Comparison of ENCODE assay signal across 26 cellular contexts in the genomic region with DNA sequence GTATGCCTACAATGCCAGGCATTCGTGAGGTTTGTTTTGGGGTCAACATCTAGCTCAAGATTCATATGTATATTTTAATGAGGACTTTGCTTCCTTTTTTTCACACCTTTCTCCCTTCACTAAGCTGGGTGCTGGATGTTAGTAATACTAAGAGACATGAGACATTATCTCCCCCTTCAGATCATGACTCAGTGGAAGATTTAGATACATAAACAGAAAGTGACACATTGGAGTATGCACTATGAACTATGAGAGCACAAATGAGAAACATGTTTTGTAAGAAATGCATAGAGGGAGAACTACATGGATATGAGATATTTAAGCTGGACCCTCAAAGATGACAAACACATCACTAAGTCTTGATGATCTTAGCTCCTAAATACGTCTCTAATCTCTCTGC.
DNase-seq lines count a peak whose midpoint lies in the region; FAIRE-seq and TF ChIP-seq lines count a peak whose summit lies in the region.
"Had no signal": no experiment of that assay in that cellular context is flagged by ENCODE, and none has a peak within 500 bp of the region (broad histone marks: within the 10 kb centered on the region; RNA-seq: fewer than 3 reads in every experiment).

No MANE protein-coding gene starts in this region.

- H3K9ac ChIP-seq in GM23248 (no peak overlapping the region), astrocyte (ENCODE audit: low read length) (no peak overlapping the region), mesendoderm (ENCODE audit: low read length) (no peak overlapping the region)
- H3K9ac ChIP-seq: BLaER1 treated with 17β-estradiol and CSF1 and Interleukin-3, amounts not matched to agents 10 nM and 100 nM had no signal

- H3K4me2 ChIP-seq in GM23248 (ENCODE audit: unreplicated experiment) (peak overlapping the region; percentile 15), astrocyte (ENCODE audit: low read length) (no peak overlapping the region), mesendoderm (ENCODE audit: low read length) (no peak overlapping the region)
- H3K4me2 ChIP-seq: BLaER1 treated with 17β-estradiol and CSF1 and Interleukin-3, amounts not matched to agents 10 nM and 100 nM had no signal

- H3K4me3 Mint-ChIP-seq in activated CD4-positive, alpha-beta T cell treated with anti-CD3 and anti-CD28 coated beads, Interleukin-2, amount 10 ng/mL, durations not matched to agents 24 days and 14 days: no peak overlapping the region
- no peak overlapping the region for H3K4me3 Mint-ChIP-seq in astrocyte (ENCODE audit: unreplicated experiment)
- H3K4me3 Mint-ChIP-seq: endodermal cell; memory B cell; naive thymus-derived CD8-positive, alpha-beta T cell; T-cell had no signal

- H3K27me3 ChIP-seq in GM23248 (replicated peaks; ENCODE audit: insufficient read depth): no peaks in the 10 kb centered on the region
- no peaks in the 10 kb centered on the region for H3K27me3 ChIP-seq in astrocyte (ENCODE audit: insufficient read depth, low read length)
- no peaks in the 10 kb centered on the region for H3K27me3 ChIP-seq in mesendoderm (ENCODE audit: insufficient read depth, low read length, poor library complexity)
- H3K27me3 ChIP-seq: BLaER1 treated with 17β-estradiol and CSF1 and Interleukin-3, amounts not matched to agents 10 nM and 100 nM had no signal

- no peak for FAIRE-seq in astrocyte (lab: Jason Lieb, UNC)
- FAIRE-seq: colon, GM12878 had no signal

- peaks cover 20% of the 10 kb centered on the region for H3K4me1 Mint-ChIP-seq in activated CD4-positive, alpha-beta T cell treated with anti-CD3 and anti-CD28 coated beads, Interleukin-2, amount 10 ng/mL, durations not matched to agents 24 days and 14 days
- H3K4me1 Mint-ChIP-seq in astrocyte (ENCODE audit: low read depth, unreplicated experiment): no peaks in the 10 kb centered on the region
- H3K4me1 Mint-ChIP-seq: endodermal cell, memory B cell had no signal

- peak overlapping the region; percentile 78 for H3K27ac Mint-ChIP-seq in activated CD4-positive, alpha-beta T cell treated with anti-CD3 and anti-CD28 coated beads, Interleukin-2, amount 10 ng/mL, durations not matched to agents 24 days and 14 days
- H3K27ac Mint-ChIP-seq in astrocyte (ENCODE audit: unreplicated experiment): no peak overlapping the region
- H3K27ac Mint-ChIP-seq: endodermal cell; memory B cell; naive thymus-derived CD8-positive, alpha-beta T cell; T-cell had no signal

- no peaks in the 10 kb centered on the region for H3K9me2 ChIP-seq in GM23248 (ENCODE audit: insufficient read depth)

- no peak for DNase-seq in activated CD4-positive, alpha-beta T cell treated with anti-CD3 and anti-CD28 coated beads, Interleukin-2, amount 10 ng/mL, durations not matched to agents 24 days and 14 days
- no peak for DNase-seq in activated CD4-positive, alpha-beta T cell treated with anti-CD3 and anti-CD28 coated beads for 1 hour
- DNase-seq in GM23248 (peak; percentile 69), astrocyte (ENCODE audit: low read depth) (peak; percentile 42), mesendoderm (peak; percentile 26), ecto neural progenitor cell (ENCODE audit: low spot score) (no peak), NCI-H82 (lab: John Stamatoyannopoulos, UW) (no peak)
- DNase-seq in activated CD8-positive, alpha-beta memory T cell treated with anti-CD3 and anti-CD28 coated beads for 24 hours: no peak
- DNase-seq: activated CD4-positive, alpha-beta T cell treated with anti-CD3 and anti-CD28 coated beads, Interleukin-2, amount 50 U/mL, for 48 hours; activated effector memory CD4-positive, alpha-beta T cell treated with Interleukin-2 at 50 U/mL for 16 hours; endodermal cell; foreskin keratinocyte; GDM1; H7; hypothalamus; naive thymus-derived CD8-positive, alpha-beta T cell; NCI-H146; NCI-H748 treated with DMSO at 0.1 percent for 48 hours; OCI-M1; posterior cingulate gyrus; SHP77 treated with DMSO at 0.1 percent for 48 hours; T-cell had no signal

- H4K5ac ChIP-seq in mesendoderm (ENCODE audit: low read length): no peak overlapping the region

- H2AFZ ChIP-seq in GM23248 (no peak overlapping the region), astrocyte (ENCODE audit: low read depth, low read length) (no peak overlapping the region)

- intact Hi-C loops in activated CD4-positive, alpha-beta T cell treated with anti-CD3 and anti-CD28 coated beads, Interleukin-2, amount 10 ng/mL, durations not matched to agents 24 days and 14 days (cut with micrococcal nuclease): loop anchor here (1.0 to 5.0 kb wide), 2 partner anchors 22 to 153 kb away; no protein-coding TSS in a partner anchor

- H3K9me3 ChIP-seq in GM23248 (ENCODE audit: low read depth) (no peaks in the 10 kb centered on the region), astrocyte (ENCODE audit: insufficient read depth, low read depth, low read length) (no peaks in the 10 kb centered on the region)

- H3K4me3 ChIP-seq in GM23248 (no peak overlapping the region), astrocyte (ENCODE audit: insufficient read depth, low read depth, low read length) (no peak overlapping the region), mesendoderm (ENCODE audit: low read length) (no peak overlapping the region)
- H3K4me3 ChIP-seq: BLaER1 treated with 17β-estradiol and CSF1 and Interleukin-3, amounts not matched to agents 10 nM and 100 nM; GM12878 had no signal

- no peak for TF ChIP-seq CTCF in astrocyte (IDR thresholded peaks at IDR 0.05; ENCODE audit: insufficient read depth, low read depth, low read length)

- no peak overlapping the region for H4K8ac ChIP-seq in mesendoderm (ENCODE audit: low read depth, low read length)

- no peaks in the 10 kb centered on the region for H4K20me1 ChIP-seq in GM23248 (ENCODE audit: insufficient read depth)
- H4K20me1 ChIP-seq in astrocyte (ENCODE audit: insufficient read depth, low read length): no peaks in the 10 kb centered on the region
- H4K20me1 ChIP-seq: BLaER1 treated with 17β-estradiol and CSF1 and Interleukin-3, amounts not matched to agents 10 nM and 100 nM had no signal

- H2BK5ac ChIP-seq in mesendoderm (ENCODE audit: low read length): no peak overlapping the region

- H3K23ac ChIP-seq in mesendoderm (ENCODE audit: low read length): no peak overlapping the region

- H3K27ac ChIP-seq in GM23248: no peak overlapping the region
- no peak overlapping the region for H3K27ac ChIP-seq in astrocyte (ENCODE audit: low read depth, low read length)
- no peak overlapping the region for H3K27ac ChIP-seq in mesendoderm (ENCODE audit: low read depth, low read length)
- H3K27ac ChIP-seq: BLaER1 treated with 17β-estradiol and CSF1 and Interleukin-3, amounts not matched to agents 10 nM and 100 nM; foreskin keratinocyte had no signal

- peaks cover 20% of the 10 kb centered on the region for H3K4me1 ChIP-seq in GM23248 (ENCODE audit: insufficient read depth)
- H3K4me1 ChIP-seq in astrocyte (ENCODE audit: insufficient read depth, low read length): no peaks in the 10 kb centered on the region
- H3K4me1 ChIP-seq in mesendoderm (ENCODE audit: control insufficient read depth, low read depth, low read length): no peaks in the 10 kb centered on the region
- H3K4me1 ChIP-seq: BLaER1 treated with 17β-estradiol and CSF1 and Interleukin-3, amounts not matched to agents 10 nM and 100 nM; foreskin keratinocyte had no signal

- H2BK15ac ChIP-seq in mesendoderm (replicated peaks; ENCODE audit: low read depth): no peak overlapping the region

- H2AK5ac ChIP-seq in mesendoderm (ENCODE audit: low read length): no peak overlapping the region

- H3K79me1 ChIP-seq in mesendoderm (ENCODE audit: low read length): no peaks in the 10 kb centered on the region

- WGBS in GM23248 (ENCODE audit: low coverage in 1 of 2, low lambda C conversion rate in 2 of 2, missing lambda C conversion rate in 2 of 2), 2 experiments: 68 to 76% methylated on average over 2 of the region's 2 CpGs
- WGBS in mesendoderm (ENCODE audit: extremely low coverage, insufficient coverage, low lambda C conversion rate): no CpG with 5 or more reads among the region's 2 CpGs

- in situ Hi-C loops in GM23248 (cut with MboI): no loop called here

- no peaks in the 10 kb centered on the region for H3K27me3 Mint-ChIP-seq in activated CD4-positive, alpha-beta T cell treated with anti-CD3 and anti-CD28 coated beads, Interleukin-2, amount 10 ng/mL, durations not matched to agents 24 days and 14 days
- peaks cover 6% of the 10 kb centered on the region for H3K27me3 Mint-ChIP-seq in astrocyte (ENCODE audit: low read depth, unreplicated experiment)
- H3K27me3 Mint-ChIP-seq: naive thymus-derived CD8-positive, alpha-beta T cell; T-cell had no signal

- H2BK120ac ChIP-seq in mesendoderm (ENCODE audit: low read depth, low read length): no peak overlapping the region

- no peak overlapping the region for H3K56ac ChIP-seq in mesendoderm (ENCODE audit: low read length)

- no peaks in the 10 kb centered on the region for H3K79me2 ChIP-seq in GM23248 (ENCODE audit: insufficient read depth)
- no peaks in the 10 kb centered on the region for H3K79me2 ChIP-seq in astrocyte (ENCODE audit: insufficient read depth, low read length)
- no peaks in the 10 kb centered on the region for H3K79me2 ChIP-seq in mesendoderm (ENCODE audit: control insufficient read depth, insufficient read depth, low read length)

- H3K9me3 Mint-ChIP-seq in activated CD4-positive, alpha-beta T cell treated with anti-CD3 and anti-CD28 coated beads, Interleukin-2, amount 10 ng/mL, durations not matched to agents 24 days and 14 days: peaks cover 9% of the 10 kb centered on the region
- peaks cover 1% of the 10 kb centered on the region for H3K9me3 Mint-ChIP-seq in astrocyte (ENCODE audit: unreplicated experiment)
- H3K9me3 Mint-ChIP-seq: endodermal cell; memory B cell; naive thymus-derived CD8-positive, alpha-beta T cell; T-cell had no signal

- peaks cover 8% of the 10 kb centered on the region for H3K36me3 Mint-ChIP-seq in activated CD4-positive, alpha-beta T cell treated with anti-CD3 and anti-CD28 coated beads, Interleukin-2, amount 10 ng/mL, durations not matched to agents 24 days and 14 days (ENCODE audit: low read depth)
- no peaks in the 10 kb centered on the region for H3K36me3 Mint-ChIP-seq in astrocyte (ENCODE audit: low read depth, unreplicated experiment)

- no peak overlapping the region for H3K4ac ChIP-seq in mesendoderm (ENCODE audit: low read depth, low read length)

- H3K18ac ChIP-seq in mesendoderm (ENCODE audit: low read length): no peak overlapping the region

- H3F3A ChIP-seq in GM23248 (ENCODE audit: insufficient read depth): peaks cover 9% of the 10 kb centered on the region; the same call in 1 of the 2 replicates

- H3K36me3 ChIP-seq in GM23248 (ENCODE audit: low read depth): no peaks in the 10 kb centered on the region
- H3K36me3 ChIP-seq in astrocyte (ENCODE audit: insufficient read depth, low read length): no peaks in the 10 kb centered on the region
- no peaks in the 10 kb centered on the region for H3K36me3 ChIP-seq in mesendoderm (ENCODE audit: control insufficient read depth, insufficient read depth, low read length)
- H3K36me3 ChIP-seq: BLaER1 treated with 17β-estradiol and CSF1 and Interleukin-3, amounts not matched to agents 10 nM and 100 nM had no signal

Comparison
In these comparisons a context has a peak if more than half of its experiments do, and no peak if none do; other contexts are left out.
1. DNase-seq: peak in GM23248 (single experiment), astrocyte (single experiment) and mesendoderm (single experiment); none in activated CD4-positive, alpha-beta T cell treated with anti-CD3 and anti-CD28 coated beads, Interleukin-2, amount 10 ng/mL, durations not matched to agents 24 days and 14 days (single experiment), activated CD4-positive, alpha-beta T cell treated with anti-CD3 and anti-CD28 coated beads for 1 hour (single experiment), ecto neural progenitor cell (single experiment), NCI-H82 (single experiment) and activated CD8-positive, alpha-beta memory T cell treated with anti-CD3 and anti-CD28 coated beads for 24 hours (single experiment).